In the genomic region with DNA sequence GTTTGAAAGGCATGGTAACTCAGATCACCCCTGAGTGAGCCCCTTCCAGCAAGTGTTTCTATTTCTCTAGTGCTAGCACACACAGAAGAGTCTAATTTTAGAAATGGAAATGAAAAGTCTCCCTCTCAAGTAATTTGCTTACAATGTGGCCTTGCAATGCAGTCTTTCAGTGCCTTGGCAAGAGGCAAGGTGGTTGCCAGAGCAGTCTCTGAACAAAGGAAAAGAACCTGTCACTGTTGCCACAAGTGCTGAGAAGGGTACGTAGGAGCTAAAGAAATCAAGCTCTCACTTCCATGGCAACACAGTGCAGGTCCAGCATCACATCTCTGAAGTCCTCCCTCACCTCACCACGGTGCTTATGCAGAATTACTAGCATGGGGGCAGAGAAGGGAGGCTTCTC, we compare ENCODE assay signal across 16 cellular contexts.
DNase-seq lines count a peak whose midpoint lies in the region; ATAC-seq and TF ChIP-seq lines count a peak whose summit lies in the region.
"Had no signal": no experiment of that assay in that cellular context is flagged by ENCODE, and none has a peak within 500 bp of the region (broad histone marks: within the 10 kb centered on the region; RNA-seq: fewer than 3 reads in every experiment).

No MANE protein-coding gene starts in this region.

- H3K4me1 ChIP-seq in DOHH2 (ENCODE audit: control insufficient read depth, low read length) = peaks cover 73% of the 10 kb centered on the region
- H3K4me1 ChIP-seq: adrenal gland, suprapubic skin had no signal

- no peak for TF ChIP-seq CTCF in DOHH2 (IDR thresholded peaks at IDR 0.05; ENCODE audit: low read depth, low read length, poor library complexity, severe bottlenecking)

- no peaks in the 10 kb centered on the region for H3K9me2 ChIP-seq in DOHH2 (replicated peaks; ENCODE audit: control insufficient read depth, low read length)

- H3K4me2 ChIP-seq in DOHH2 (ENCODE audit: low read length) = peak overlapping the region; percentile 75

- H3K4me3 Mint-ChIP-seq in activated T-helper 2 cell treated with anti-CD3 and anti-CD28 coated beads, Interferon-gamma antibody, Interleukin-2, Interleukin-4, amounts not matched to agents 10 μg/mL and 5 μg/mL and 100 μg/mL, durations not matched to agents 14 hours and 24 hours and 36 hours (ENCODE audit: low read depth) = no peak overlapping the region
- H3K4me3 Mint-ChIP-seq: activated T-helper 1 cell treated with anti-CD3 and anti-CD28 coated beads, Interleukin-12 subunit alpha, Interleukin-12 subunit beta, Interleukin-2, Interleukin-4 antibody, amounts not matched to agents 30 ng/mL and 10 ng/mL and 1 ng/mL, durations not matched to agents 14 hours and 24 hours and 36 hours; CD4-positive, alpha-beta memory T cell; naive thymus-derived CD8-positive, alpha-beta T cell had no signal

- H3K36me3 Mint-ChIP-seq in activated T-helper 2 cell treated with anti-CD3 and anti-CD28 coated beads, Interferon-gamma antibody, Interleukin-2, Interleukin-4, amounts not matched to agents 10 μg/mL and 5 μg/mL and 100 μg/mL, durations not matched to agents 14 hours and 24 hours and 36 hours (ENCODE audit: low read depth) = no peaks in the 10 kb centered on the region
- H3K36me3 Mint-ChIP-seq: CD4-positive, alpha-beta memory T cell; naive thymus-derived CD8-positive, alpha-beta T cell had no signal

- no peaks in the 10 kb centered on the region for H4K20me1 ChIP-seq in DOHH2 (ENCODE audit: control insufficient read depth, insufficient read depth, low read depth, low read length)

- no peaks in the 10 kb centered on the region for H3K9me3 ChIP-seq in DOHH2 (ENCODE audit: control insufficient read depth, insufficient read depth, low read length)
- H3K9me3 ChIP-seq: adrenal gland, suprapubic skin had no signal

- no peak overlapping the region for H3K27ac Mint-ChIP-seq in activated T-helper 2 cell treated with anti-CD3 and anti-CD28 coated beads, Interferon-gamma antibody, Interleukin-2, Interleukin-4, amounts not matched to agents 10 μg/mL and 5 μg/mL and 100 μg/mL, durations not matched to agents 14 hours and 24 hours and 36 hours
- H3K27ac Mint-ChIP-seq: activated T-helper 1 cell treated with anti-CD3 and anti-CD28 coated beads, Interleukin-12 subunit alpha, Interleukin-12 subunit beta, Interleukin-2, Interleukin-4 antibody, amounts not matched to agents 30 ng/mL and 10 ng/mL and 1 ng/mL, durations not matched to agents 14 hours and 24 hours and 36 hours; CD4-positive, alpha-beta memory T cell; naive thymus-derived CD8-positive, alpha-beta T cell had no signal

- H3K9me3 Mint-ChIP-seq in activated T-helper 2 cell treated with anti-CD3 and anti-CD28 coated beads, Interferon-gamma antibody, Interleukin-2, Interleukin-4, amounts not matched to agents 10 μg/mL and 5 μg/mL and 100 μg/mL, durations not matched to agents 14 hours and 24 hours and 36 hours = no peaks in the 10 kb centered on the region
- H3K9me3 Mint-ChIP-seq: activated T-helper 1 cell treated with anti-CD3 and anti-CD28 coated beads, Interleukin-12 subunit alpha, Interleukin-12 subunit beta, Interleukin-2, Interleukin-4 antibody, amounts not matched to agents 30 ng/mL and 10 ng/mL and 1 ng/mL, durations not matched to agents 14 hours and 24 hours and 36 hours had no signal

- H3K4me1 Mint-ChIP-seq in activated T-helper 2 cell treated with anti-CD3 and anti-CD28 coated beads, Interferon-gamma antibody, Interleukin-2, Interleukin-4, amounts not matched to agents 10 μg/mL and 5 μg/mL and 100 μg/mL, durations not matched to agents 14 hours and 24 hours and 36 hours (ENCODE audit: low read depth) = no peaks in the 10 kb centered on the region
- H3K4me1 Mint-ChIP-seq: CD4-positive, alpha-beta memory T cell; naive thymus-derived CD8-positive, alpha-beta T cell had no signal

- no peaks in the 10 kb centered on the region for H3K27me3 ChIP-seq in DOHH2 (ENCODE audit: control insufficient read depth, low read length)
- H3K27me3 ChIP-seq: adrenal gland, suprapubic skin had no signal

- peaks cover 18% of the 10 kb centered on the region for H3F3A ChIP-seq in DOHH2 (ENCODE audit: control insufficient read depth, insufficient read depth)

- H3K79me2 ChIP-seq in DOHH2 (ENCODE audit: control insufficient read depth, low read length) = peaks cover 89% of the 10 kb centered on the region

- H3K27ac ChIP-seq in DOHH2 (ENCODE audit: low read depth, low read length) = peak overlapping the region; percentile 98
- H3K27ac ChIP-seq: adrenal gland, SK-N-MC, suprapubic skin had no signal

- DNase-seq in UCSD-AML1 (lab: John Stamatoyannopoulos, UW; ENCODE audit: unreplicated experiment) = peak; percentile 6
- DNase-seq in amniotic stem cell (lab: John Stamatoyannopoulos, UW) = no peak
- no peak for DNase-seq in activated T-helper 2 cell treated with anti-CD3 and anti-CD28 coated beads, Interferon-gamma antibody, Interleukin-2, Interleukin-4, amounts not matched to agents 10 μg/mL and 5 μg/mL and 100 μg/mL, durations not matched to agents 14 hours and 24 hours and 36 hours (ENCODE audit: low spot score)
- DNase-seq in NCI-H446 (lab: John Stamatoyannopoulos, UW) = no peak
- no peak for DNase-seq in stimulated activated naive CD4-positive, alpha-beta T cell treated with Interleukin-2 at 50 U/mL for 16 hours (lab: John Stamatoyannopoulos, UW)
- DNase-seq: activated CD4-positive, alpha-beta T cell treated with anti-CD3 and anti-CD28 coated beads, Interleukin-2, amount 50 U/mL, for 4 hours; adrenal gland; CD4-positive, alpha-beta memory T cell; foreskin fibroblast; naive thymus-derived CD8-positive, alpha-beta T cell had no signal

- intact Hi-C loops in activated T-helper 2 cell treated with anti-CD3 and anti-CD28 coated beads, Interferon-gamma antibody, Interleukin-2, Interleukin-4, amounts not matched to agents 10 μg/mL and 5 μg/mL and 100 μg/mL, durations not matched to agents 14 hours and 24 hours and 36 hours (cut with micrococcal nuclease) = no loop called here

- peaks cover 41% of the 10 kb centered on the region for H3K36me3 ChIP-seq in DOHH2 (ENCODE audit: control insufficient read depth, low read length)
- H3K36me3 ChIP-seq: adrenal gland, suprapubic skin had no signal

- H3K27me3 Mint-ChIP-seq in activated T-helper 2 cell treated with anti-CD3 and anti-CD28 coated beads, Interferon-gamma antibody, Interleukin-2, Interleukin-4, amounts not matched to agents 10 μg/mL and 5 μg/mL and 100 μg/mL, durations not matched to agents 14 hours and 24 hours and 36 hours (ENCODE audit: low read depth) = no peaks in the 10 kb centered on the region
- H3K27me3 Mint-ChIP-seq: CD4-positive, alpha-beta memory T cell had no signal

- peak overlapping the region; percentile 75 for H3K4me3 ChIP-seq in DOHH2 (ENCODE audit: low read length)
- H3K4me3 ChIP-seq: adrenal gland, SK-N-MC, suprapubic skin had no signal

- ATAC-seq in GM19351 (IDR thresholded peaks at IDR 0.05; ENCODE audit: unreplicated experiment) (peak; percentile 50), HG03280 (IDR thresholded peaks at IDR 0.05; ENCODE audit: unreplicated experiment) (peak; percentile 69)
- ATAC-seq: naive thymus-derived CD8-positive, alpha-beta T cell had no signal
